Comparison of ENCODE assay signal across 1 cellular context in the genomic region with DNA sequence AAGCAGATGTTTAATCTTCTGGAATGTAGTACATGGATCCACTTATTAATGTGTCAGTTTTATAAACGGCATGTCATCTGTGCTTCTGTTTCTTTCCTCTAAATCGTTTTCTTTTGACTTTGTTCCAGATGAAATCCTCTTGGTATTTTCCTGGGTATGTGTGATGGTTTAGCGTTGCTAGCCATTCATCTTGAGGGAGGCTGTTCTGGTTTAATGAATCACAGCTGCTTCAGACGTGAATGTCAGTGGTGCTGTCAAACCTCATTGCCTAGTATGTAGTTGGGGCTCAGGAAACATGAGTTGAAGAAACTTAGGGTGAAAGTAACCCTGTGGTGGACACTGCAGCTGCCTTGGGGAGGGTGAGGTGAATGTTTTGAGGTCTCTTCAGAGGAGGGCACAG.
TF ChIP-seq lines count a peak whose summit lies in the region.

No MANE protein-coding gene starts in this region.

TF ChIP-seq in SK-N-SH, 30 proteins besides CTCF, POLR2A, EP300 and RAD21:
- TF ChIP-seq, protein P1, sequence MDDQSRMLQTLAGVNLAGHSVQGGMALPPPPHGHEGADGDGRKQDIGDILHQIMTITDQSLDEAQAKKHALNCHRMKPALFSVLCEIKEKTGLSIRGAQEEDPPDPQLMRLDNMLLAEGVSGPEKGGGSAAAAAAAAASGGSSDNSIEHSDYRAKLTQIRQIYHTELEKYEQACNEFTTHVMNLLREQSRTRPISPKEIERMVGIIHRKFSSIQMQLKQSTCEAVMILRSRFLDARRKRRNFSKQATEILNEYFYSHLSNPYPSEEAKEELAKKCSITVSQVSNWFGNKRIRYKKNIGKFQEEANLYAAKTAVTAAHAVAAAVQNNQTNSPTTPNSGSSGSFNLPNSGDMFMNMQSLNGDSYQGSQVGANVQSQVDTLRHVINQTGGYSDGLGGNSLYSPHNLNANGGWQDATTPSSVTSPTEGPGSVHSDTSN (IDR thresholded peaks at IDR 0.05), result peak; percentile 77
- no peak for TF ChIP-seq SMC3 (IDR thresholded peaks at IDR 0.05; ENCODE audit: low read depth, low read length)
- peak; percentile 87 for TF ChIP-seq TCF12 (IDR thresholded peaks at IDR 0.05)
- no peak for TF ChIP-seq RCOR1 (IDR thresholded peaks at IDR 0.05; ENCODE audit: low read length)
- peak; percentile 39; the same call in 1 of the 2 replicates for TF ChIP-seq JUND (IDR thresholded peaks at IDR 0.05)
- TF ChIP-seq FOSL2 (IDR thresholded peaks at IDR 0.05; ENCODE audit: borderline replicate concordance, low read depth), result no peak
- TF ChIP-seq TEAD4 (IDR thresholded peaks at IDR 0.05; ENCODE audit: borderline replicate concordance, insufficient read depth), result no peak
- TF ChIP-seq EZH2phosphoT487 (IDR thresholded peaks at IDR 0.05; ENCODE audit: borderline replicate concordance, low read depth), result no peak
- peak; percentile 40; the same call in 1 of the 2 replicates for TF ChIP-seq POLR2AphosphoS5 (IDR thresholded peaks at IDR 0.05; ENCODE audit: low read depth, low read length)
- TF ChIP-seq RXRA (IDR thresholded peaks at IDR 0.05; ENCODE audit: borderline replicate concordance, low read depth), result no peak
- no peak for TF ChIP-seq MXI1 (IDR thresholded peaks at IDR 0.05; ENCODE audit: low read depth, low read length)
- no peak for TF ChIP-seq NFIC (IDR thresholded peaks at IDR 0.05; ENCODE audit: borderline replicate concordance)
- TF ChIP-seq, protein P2, sequence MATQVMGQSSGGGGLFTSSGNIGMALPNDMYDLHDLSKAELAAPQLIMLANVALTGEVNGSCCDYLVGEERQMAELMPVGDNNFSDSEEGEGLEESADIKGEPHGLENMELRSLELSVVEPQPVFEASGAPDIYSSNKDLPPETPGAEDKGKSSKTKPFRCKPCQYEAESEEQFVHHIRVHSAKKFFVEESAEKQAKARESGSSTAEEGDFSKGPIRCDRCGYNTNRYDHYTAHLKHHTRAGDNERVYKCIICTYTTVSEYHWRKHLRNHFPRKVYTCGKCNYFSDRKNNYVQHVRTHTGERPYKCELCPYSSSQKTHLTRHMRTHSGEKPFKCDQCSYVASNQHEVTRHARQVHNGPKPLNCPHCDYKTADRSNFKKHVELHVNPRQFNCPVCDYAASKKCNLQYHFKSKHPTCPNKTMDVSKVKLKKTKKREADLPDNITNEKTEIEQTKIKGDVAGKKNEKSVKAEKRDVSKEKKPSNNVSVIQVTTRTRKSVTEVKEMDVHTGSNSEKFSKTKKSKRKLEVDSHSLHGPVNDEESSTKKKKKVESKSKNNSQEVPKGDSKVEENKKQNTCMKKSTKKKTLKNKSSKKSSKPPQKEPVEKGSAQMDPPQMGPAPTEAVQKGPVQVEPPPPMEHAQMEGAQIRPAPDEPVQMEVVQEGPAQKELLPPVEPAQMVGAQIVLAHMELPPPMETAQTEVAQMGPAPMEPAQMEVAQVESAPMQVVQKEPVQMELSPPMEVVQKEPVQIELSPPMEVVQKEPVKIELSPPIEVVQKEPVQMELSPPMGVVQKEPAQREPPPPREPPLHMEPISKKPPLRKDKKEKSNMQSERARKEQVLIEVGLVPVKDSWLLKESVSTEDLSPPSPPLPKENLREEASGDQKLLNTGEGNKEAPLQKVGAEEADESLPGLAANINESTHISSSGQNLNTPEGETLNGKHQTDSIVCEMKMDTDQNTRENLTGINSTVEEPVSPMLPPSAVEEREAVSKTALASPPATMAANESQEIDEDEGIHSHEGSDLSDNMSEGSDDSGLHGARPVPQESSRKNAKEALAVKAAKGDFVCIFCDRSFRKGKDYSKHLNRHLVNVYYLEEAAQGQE (IDR thresholded peaks at IDR 0.05; ENCODE audit: low read depth, low read length), result no peak
- TF ChIP-seq, protein P3, sequence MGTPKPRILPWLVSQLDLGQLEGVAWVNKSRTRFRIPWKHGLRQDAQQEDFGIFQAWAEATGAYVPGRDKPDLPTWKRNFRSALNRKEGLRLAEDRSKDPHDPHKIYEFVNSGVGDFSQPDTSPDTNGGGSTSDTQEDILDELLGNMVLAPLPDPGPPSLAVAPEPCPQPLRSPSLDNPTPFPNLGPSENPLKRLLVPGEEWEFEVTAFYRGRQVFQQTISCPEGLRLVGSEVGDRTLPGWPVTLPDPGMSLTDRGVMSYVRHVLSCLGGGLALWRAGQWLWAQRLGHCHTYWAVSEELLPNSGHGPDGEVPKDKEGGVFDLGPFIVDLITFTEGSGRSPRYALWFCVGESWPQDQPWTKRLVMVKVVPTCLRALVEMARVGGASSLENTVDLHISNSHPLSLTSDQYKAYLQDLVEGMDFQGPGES (IDR thresholded peaks at IDR 0.05; ENCODE audit: low read depth, low read length), result no peak
- TF ChIP-seq CHD2 (IDR thresholded peaks at IDR 0.05; ENCODE audit: low read length, partially characterized antibody), result no peak
- no peak for TF ChIP-seq NRF1 (IDR thresholded peaks at IDR 0.05; ENCODE audit: low read depth, low read length)
- TF ChIP-seq ELF1 (IDR thresholded peaks at IDR 0.05), result no peak
TF ChIP-seq in SK-N-SH: peak in this region for 4.
